In the genomic region with DNA sequence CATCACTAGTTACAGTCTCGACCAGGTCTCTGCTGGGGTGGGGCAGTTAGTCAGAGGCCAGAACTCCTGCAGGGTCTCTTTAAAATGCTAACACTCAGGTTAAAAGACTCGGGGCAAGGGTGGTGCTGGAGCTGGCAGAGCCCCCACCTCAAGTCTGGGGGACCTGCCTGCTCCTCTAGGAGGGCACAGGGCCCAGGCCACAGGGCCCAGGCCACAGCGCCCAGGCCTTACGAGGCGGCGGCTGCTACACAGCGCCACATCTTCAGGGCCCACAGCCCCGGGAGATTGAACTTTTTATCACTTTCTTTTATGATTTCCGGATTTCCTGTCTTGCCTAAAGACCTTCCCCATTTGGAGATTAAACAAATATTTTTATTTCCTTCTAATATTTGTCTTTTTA, we compare ENCODE assay signal across 20 cellular contexts.
"Had no signal": no experiment of that assay in that cellular context is flagged by ENCODE, and none has a peak within 500 bp of the region (broad histone marks: within the 10 kb centered on the region; RNA-seq: fewer than 3 reads in every experiment).

No MANE protein-coding gene starts in this region.

- DNase-seq: activated CD4-positive, alpha-beta T cell treated with anti-CD3 and anti-CD28 coated beads, Interleukin-2, amount 50 U/mL, for 48 hours; activated CD4-positive, CD25-positive, alpha-beta regulatory T cell treated with anti-CD3 and anti-CD28 coated beads, Interleukin-2, amount 50 U/mL, for 72 hours; activated effector memory CD4-positive, alpha-beta T cell treated with Interleukin-2 at 50 U/mL for 16 hours; activated T-cell treated with anti-CD3 and anti-CD28 coated beads, Interleukin-2, amount 50 U/mL, for 4 hours; central memory CD4-positive, alpha-beta T cell; colonic mucosa; islet precursor cell; mammary epithelial cell; naive B cell; posterior cingulate gyrus; retina; stimulated activated CD4-positive, alpha-beta T cell treated with anti-CD3 and anti-CD28 coated beads, Interleukin-12 subunit alpha, Interleukin-12 subunit beta, amount 100 ng/mL, for 4 hours; stimulated activated CD4-positive, alpha-beta T cell treated with anti-CD3 and anti-CD28 coated beads, Interleukin-2, amount 100 ng/mL, for 24 hours; T-helper 17 cell; upper lobe of right lung had no signal

- H3K9me3 ChIP-seq: colonic mucosa, esophagus muscularis mucosa, thoracic aorta, upper lobe of right lung had no signal

- H3K9me3 Mint-ChIP-seq: activated naive CD4-positive, alpha-beta T cell treated with anti-CD3 and anti-CD28 coated beads, Interleukin-2, amount 50 U/mL, for 24 hours; activated T-cell treated with anti-CD3 and anti-CD28 coated beads, Interleukin-2, amount 50 U/mL, for 4 hours; brain; naive B cell had no signal

- H3K36me3 ChIP-seq: colonic mucosa, esophagus muscularis mucosa, thoracic aorta, upper lobe of right lung had no signal

- ATAC-seq: activated T-cell treated with anti-CD3 and anti-CD28 coated beads, Interleukin-2, amount 50 U/mL, for 4 hours; left lobe of liver; T-helper 17 cell; upper lobe of right lung had no signal

- H3K27ac Mint-ChIP-seq: activated naive CD4-positive, alpha-beta T cell treated with anti-CD3 and anti-CD28 coated beads, Interleukin-2, amount 50 U/mL, for 24 hours; brain; naive B cell; T-helper 17 cell had no signal

- H3K27me3 Mint-ChIP-seq: activated naive CD4-positive, alpha-beta T cell treated with anti-CD3 and anti-CD28 coated beads, Interleukin-2, amount 50 U/mL, for 24 hours; naive B cell; T-helper 17 cell had no signal

- H3K4me1 ChIP-seq: colonic mucosa had no signal

- H3K36me3 Mint-ChIP-seq: naive B cell had no signal

- H3K27ac ChIP-seq: colonic mucosa, esophagus muscularis mucosa, thoracic aorta, upper lobe of right lung had no signal

- H3K27me3 ChIP-seq: colonic mucosa, esophagus muscularis mucosa, upper lobe of right lung had no signal

- H3K4me3 Mint-ChIP-seq: activated naive CD4-positive, alpha-beta T cell treated with anti-CD3 and anti-CD28 coated beads, Interleukin-2, amount 50 U/mL, for 24 hours; activated T-cell treated with anti-CD3 and anti-CD28 coated beads, Interleukin-2, amount 50 U/mL, for 4 hours; brain; naive B cell; T-helper 17 cell had no signal

- H3K4me3 ChIP-seq: colonic mucosa, esophagus muscularis mucosa, thoracic aorta, upper lobe of right lung had no signal
